In the genomic region with DNA sequence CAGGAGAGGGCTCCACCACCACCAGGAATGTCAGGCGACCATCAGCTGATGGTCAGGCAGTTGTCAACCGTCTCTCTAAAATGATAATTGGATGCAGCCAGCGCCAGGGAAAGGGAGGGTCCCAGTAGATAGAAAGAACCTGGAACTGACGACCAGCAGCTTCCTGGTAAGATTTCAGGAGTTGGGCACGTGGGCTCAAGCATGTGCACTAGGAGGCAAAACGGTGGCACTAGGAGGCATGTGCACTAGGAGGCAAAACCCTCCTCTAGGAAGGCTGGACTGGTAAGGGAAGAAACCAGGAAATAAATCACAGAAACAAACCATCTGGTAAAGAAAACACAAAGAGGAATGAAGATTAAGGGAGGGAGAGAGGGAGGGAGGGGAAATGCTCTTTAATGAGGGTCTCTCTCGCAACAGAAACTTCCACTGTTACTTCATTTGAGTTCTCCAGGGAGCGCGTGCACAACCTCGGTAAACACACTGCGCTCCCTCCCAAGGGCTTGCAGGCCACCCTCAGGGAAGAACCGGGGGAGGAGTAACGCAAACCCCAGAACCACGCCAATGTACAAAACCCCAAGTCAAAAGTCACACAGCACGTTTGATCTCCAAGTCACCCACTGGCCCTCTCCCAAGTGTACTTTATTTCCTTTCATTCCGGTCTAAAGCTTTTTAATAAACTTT, we compare ENCODE assay signal across 8 cellular contexts.
DNase-seq lines count a peak whose midpoint lies in the region; ATAC-seq and TF ChIP-seq lines count a peak whose summit lies in the region.

No MANE protein-coding gene starts in this region.

- ATAC-seq in activated B cell treated with CpG ODN at 0.5 μM for 24 hours (ENCODE audit: low read depth) (no peak), left ventricle myocardium superior (peak; percentile 13), sciatic nerve (peak; percentile 7), HG02973 (IDR thresholded peaks at IDR 0.05; ENCODE audit: unreplicated experiment) (no peak)

- intact Hi-C loops in activated B cell treated with CpG ODN at 0.5 μM for 24 hours (cut with micrococcal nuclease): loop anchor here (2.0 to 10.0 kb wide), 2 partner anchors 465 to 1049 kb away; no protein-coding TSS in a partner anchor
- intact Hi-C loops in left ventricle myocardium superior (cut with micrococcal nuclease): no loop called here
- intact Hi-C loops in sciatic nerve (cut with DNase I): no loop called here

- H3K4me3 Mint-ChIP-seq in activated B cell treated with CpG ODN at 0.5 μM for 24 hours: peak overlapping the region; percentile 53

- peak overlapping the region; percentile 90 for H3K27ac Mint-ChIP-seq in activated B cell treated with CpG ODN at 0.5 μM for 24 hours

- H3K9me3 Mint-ChIP-seq in activated B cell treated with CpG ODN at 0.5 μM for 24 hours: no peaks in the 10 kb centered on the region

- H3K36me3 Mint-ChIP-seq in activated B cell treated with CpG ODN at 0.5 μM for 24 hours (ENCODE audit: low read depth): no peaks in the 10 kb centered on the region

- POLR2A ChIA-PET in activated B cell treated with CpG ODN at 0.5 μM for 24 hours (lab: Charles Lee): interaction anchor here (0.6 to 5.0 kb wide), 6 partner anchors 17 to 466 kb away, joined by 3 to 53 read pairs (median 4); no protein-coding TSS in a partner anchor

- no peak for TF ChIP-seq CTCF in activated B cell treated with CpG ODN at 0.5 μM for 24 hours (IDR thresholded peaks at IDR 0.05)

- CTCF ChIA-PET in activated B cell treated with CpG ODN at 0.5 μM for 24 hours (lab: Charles Lee): interaction anchor here (1.0 to 1.6 kb wide), 3 partner anchors 25 to 472 kb away, joined by 3 to 10 read pairs (median 4); no protein-coding TSS in a partner anchor

- H3K4me1 Mint-ChIP-seq in activated B cell treated with CpG ODN at 0.5 μM for 24 hours: peaks cover 90% of the 10 kb centered on the region

- H3K27me3 Mint-ChIP-seq in activated B cell treated with CpG ODN at 0.5 μM for 24 hours: no peaks in the 10 kb centered on the region

- DNase-seq in ELR (ENCODE audit: low read depth): peak; percentile 31
- no peak for DNase-seq in activated B cell treated with CpG ODN at 0.5 μM for 24 hours
- peak; percentile 45 for DNase-seq in left ventricle myocardium superior
- DNase-seq in sciatic nerve (ENCODE audit: low spot score): no peak
- DNase-seq in NCI-H345 treated with DMSO at 0.1 percent for 48 hours (lab: John Stamatoyannopoulos, UW; ENCODE audit: unreplicated experiment): no peak
- DNase-seq in effector CD8-positive, alpha-beta T cell (lab: John Stamatoyannopoulos, UW): no peak
- no peak for DNase-seq in cerebellar cortex (ENCODE audit: low spot score)

Comparison
In these comparisons a context has a peak if more than half of its experiments do, and no peak if none do; other contexts are left out.
1. DNase-seq: peak in ELR (single experiment) and left ventricle myocardium superior (single experiment); none in activated B cell treated with CpG ODN at 0.5 μM for 24 hours (single experiment), sciatic nerve (single experiment), NCI-H345 treated with DMSO at 0.1 percent for 48 hours (single experiment), effector CD8-positive, alpha-beta T cell (single experiment) and cerebellar cortex (single experiment).
2. ATAC-seq: peak in left ventricle myocardium superior (single experiment) and sciatic nerve (single experiment); none in activated B cell treated with CpG ODN at 0.5 μM for 24 hours (single experiment) and HG02973 (single experiment).